In the genomic region with DNA sequence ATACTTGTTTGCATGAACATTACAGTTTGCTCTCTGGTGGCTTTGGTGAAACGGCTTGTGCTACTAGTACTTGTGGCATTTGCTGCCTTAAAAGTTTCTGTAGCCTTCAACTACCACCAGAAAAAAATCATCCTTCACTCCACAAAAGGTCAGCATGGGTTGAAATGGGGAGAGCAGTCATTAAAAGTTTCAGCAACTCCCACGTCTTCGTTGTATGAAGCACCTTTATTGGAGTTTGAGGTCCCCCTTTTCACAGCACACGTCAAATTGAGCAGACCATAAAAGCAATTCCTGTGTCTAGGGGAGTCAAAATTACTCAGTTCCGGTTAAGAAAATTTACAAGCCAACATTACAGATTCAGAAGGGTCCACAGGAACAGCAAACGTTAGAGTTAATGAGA, we compare ENCODE assay signal across 24 cellular contexts.
"Had no signal": no experiment of that assay in that cellular context is flagged by ENCODE, and none has a peak within 500 bp of the region (broad histone marks: within the 10 kb centered on the region; RNA-seq: fewer than 3 reads in every experiment).

No MANE protein-coding gene starts in this region.

- H3K4me3 Mint-ChIP-seq: activated naive CD4-positive, alpha-beta T cell treated with anti-CD3 and anti-CD28 coated beads, Interleukin-2, amount 10 ng/mL, durations not matched to agents 7 days and 5 days; activated naive CD8-positive, alpha-beta T cell; activated T-helper 1 cell treated with anti-CD3 and anti-CD28 coated beads, Interleukin-12 subunit alpha, Interleukin-12 subunit beta, Interleukin-2, Interleukin-4 antibody, amounts not matched to agents 30 ng/mL and 10 ng/mL and 1 ng/mL, durations not matched to agents 14 hours and 24 hours and 36 hours; central memory CD8-positive, alpha-beta T cell; dendritic cell treated with granulocyte-macrophage colony-stimulating factor and Interleukin-4, amounts not matched to agents 40 ng/mL and 50 ng/mL, for 4 days; endodermal cell had no signal

- H3K27ac Mint-ChIP-seq: activated naive CD4-positive, alpha-beta T cell treated with anti-CD3 and anti-CD28 coated beads, Interleukin-2, amount 10 ng/mL, durations not matched to agents 7 days and 5 days; activated naive CD8-positive, alpha-beta T cell; activated T-helper 1 cell treated with anti-CD3 and anti-CD28 coated beads, Interleukin-12 subunit alpha, Interleukin-12 subunit beta, Interleukin-2, Interleukin-4 antibody, amounts not matched to agents 30 ng/mL and 10 ng/mL and 1 ng/mL, durations not matched to agents 14 hours and 24 hours and 36 hours; dendritic cell treated with granulocyte-macrophage colony-stimulating factor and Interleukin-4, amounts not matched to agents 40 ng/mL and 50 ng/mL, for 4 days; endodermal cell had no signal

- H3K27ac ChIP-seq: brain microvascular endothelial cell, coronary artery had no signal

- H3K4me3 ChIP-seq: coronary artery, dorsolateral prefrontal cortex had no signal

- H3K4me1 Mint-ChIP-seq: activated naive CD4-positive, alpha-beta T cell treated with anti-CD3 and anti-CD28 coated beads, Interleukin-2, amount 10 ng/mL, durations not matched to agents 7 days and 5 days; central memory CD8-positive, alpha-beta T cell; endodermal cell had no signal

- DNase-seq: activated CD4-positive, alpha-beta T cell treated with anti-CD3 and anti-CD28 coated beads for 4 hours; activated CD4-positive, alpha-beta T cell treated with anti-CD3 and anti-CD28 coated beads, Interleukin-2, amount 50 U/mL, for 1 hour; activated CD4-positive, alpha-beta T cell treated with anti-CD3 and anti-CD28 coated beads, Interleukin-2, amount 50 U/mL, for 48 hours; activated CD4-positive, CD25-positive, alpha-beta regulatory T cell; activated CD4-positive, CD25-positive, alpha-beta regulatory T cell treated with anti-CD3 and anti-CD28 coated beads, Interleukin-2, amount 50 U/mL, for 72 hours; activated gamma-delta T cell; activated naive CD4-positive, alpha-beta T cell; activated naive CD4-positive, alpha-beta T cell treated with anti-CD3 and anti-CD28 coated beads, Interleukin-2, amount 10 ng/mL, durations not matched to agents 7 days and 5 days; activated T-cell treated with anti-CD3 and anti-CD28 coated beads, Interleukin-2, amount 50 U/mL, for 1 hour; activated T-cell treated with anti-CD3 and anti-CD28 coated beads, Interleukin-2, amount 50 U/mL, for 48 hours; amniotic stem cell; anterior cingulate cortex; brain microvascular endothelial cell; dorsolateral prefrontal cortex; effector memory CD4-positive, alpha-beta T cell; endodermal cell; foreskin fibroblast; head of caudate nucleus had no signal

- H3K9me3 Mint-ChIP-seq: activated naive CD4-positive, alpha-beta T cell treated with anti-CD3 and anti-CD28 coated beads, Interleukin-2, amount 10 ng/mL, durations not matched to agents 7 days and 5 days; activated T-helper 1 cell treated with anti-CD3 and anti-CD28 coated beads, Interleukin-12 subunit alpha, Interleukin-12 subunit beta, Interleukin-2, Interleukin-4 antibody, amounts not matched to agents 30 ng/mL and 10 ng/mL and 1 ng/mL, durations not matched to agents 14 hours and 24 hours and 36 hours; central memory CD8-positive, alpha-beta T cell; dendritic cell treated with granulocyte-macrophage colony-stimulating factor and Interleukin-4, amounts not matched to agents 40 ng/mL and 50 ng/mL, for 4 days; endodermal cell had no signal

- H3K27me3 Mint-ChIP-seq: activated naive CD4-positive, alpha-beta T cell treated with anti-CD3 and anti-CD28 coated beads, Interleukin-2, amount 10 ng/mL, durations not matched to agents 7 days and 5 days; activated naive CD8-positive, alpha-beta T cell; central memory CD8-positive, alpha-beta T cell; dendritic cell treated with granulocyte-macrophage colony-stimulating factor and Interleukin-4, amounts not matched to agents 40 ng/mL and 50 ng/mL, for 4 days had no signal

- H3K27me3 ChIP-seq: brain microvascular endothelial cell, dorsolateral prefrontal cortex had no signal

- ATAC-seq: esophagus mucosa had no signal
